Comparison of ENCODE assay signal across 14 cellular contexts in genomic region chr7:148747274-148747673, GRCh38.
DNase-seq lines count a peak whose midpoint lies in the region; ATAC-seq lines count a peak whose summit lies in the region.
"Had no signal": no experiment of that assay in that cellular context is flagged by ENCODE, and none has a peak within 500 bp of the region (broad histone marks: within the 10 kb centered on the region; RNA-seq: fewer than 3 reads in every experiment).

No MANE protein-coding gene starts in this region.

- H3K4me3 ChIP-seq in NT2/D1 (ENCODE audit: insufficient read length, low read depth), result no peak overlapping the region
- H3K4me3 ChIP-seq: BLaER1 treated with 17β-estradiol and CSF1 and Interleukin-3, amounts not matched to agents 10 nM and 100 nM had no signal

- H3K9me3 ChIP-seq in NT2/D1 (ENCODE audit: insufficient read depth, low read length), result no peaks in the 10 kb centered on the region

- DNase-seq in COR-L47 (lab: John Stamatoyannopoulos, UW) (peak; percentile 40), NT2/D1 (ENCODE audit: low read depth, low spot score) (peak; percentile 61), iPS-NIHi11 (ENCODE audit: low spot score) (peak; percentile 87), OCI-M2 (lab: John Stamatoyannopoulos, UW; ENCODE audit: unreplicated experiment) (no peak), glomerular visceral epithelial cell (ENCODE audit: extremely low spot score) (no peak)
- DNase-seq in effector CD4-positive, alpha-beta T cell, result no peak
- DNase-seq: activated CD4-positive, alpha-beta T cell treated with anti-CD3 and anti-CD28 coated beads, Interleukin-2, amount 10 ng/mL, durations not matched to agents 7 days and 5 days; activated naive CD8-positive, alpha-beta T cell treated with anti-CD3 and anti-CD28 coated beads, Interleukin-2, amount 10 ng/mL, durations not matched to agents 7 days and 5 days; NCI-H1092; right cardiac atrium had no signal

- no peaks in the 10 kb centered on the region for H3K4me1 ChIP-seq in NT2/D1 (ENCODE audit: insufficient read depth, insufficient read length)
- H3K4me1 ChIP-seq: BLaER1 treated with 17β-estradiol and CSF1 and Interleukin-3, amounts not matched to agents 10 nM and 100 nM had no signal

- no peak overlapping the region for H3K9ac ChIP-seq in NT2/D1 (ENCODE audit: insufficient read length, low read depth)
- H3K9ac ChIP-seq: BLaER1 treated with 17β-estradiol and CSF1 and Interleukin-3, amounts not matched to agents 10 nM and 100 nM had no signal

- no peaks in the 10 kb centered on the region for H3K27me3 ChIP-seq in NT2/D1 (ENCODE audit: insufficient read depth, insufficient read length)
- H3K27me3 ChIP-seq: BLaER1 treated with 17β-estradiol and CSF1 and Interleukin-3, amounts not matched to agents 10 nM and 100 nM had no signal

- H3K36me3 ChIP-seq in NT2/D1 (ENCODE audit: insufficient read depth, insufficient read length, low read length), result peaks cover 6% of the 10 kb centered on the region

- ATAC-seq in HG02870 (IDR thresholded peaks at IDR 0.05; ENCODE audit: unreplicated experiment) (peak; percentile 59), GM21576 (IDR thresholded peaks at IDR 0.05; ENCODE audit: unreplicated experiment) (no peak)
- ATAC-seq: left lobe of liver, right cardiac atrium had no signal

Comparison
In these comparisons a context has a peak if more than half of its experiments do, and no peak if none do; other contexts are left out.
1. DNase-seq: peak in COR-L47 (single experiment), NT2/D1 (single experiment) and iPS-NIHi11 (single experiment); none in OCI-M2 (single experiment), effector CD4-positive, alpha-beta T cell (single experiment) and glomerular visceral epithelial cell (single experiment).